ENCODE assay signal across 26 cellular contexts in the genomic region with DNA sequence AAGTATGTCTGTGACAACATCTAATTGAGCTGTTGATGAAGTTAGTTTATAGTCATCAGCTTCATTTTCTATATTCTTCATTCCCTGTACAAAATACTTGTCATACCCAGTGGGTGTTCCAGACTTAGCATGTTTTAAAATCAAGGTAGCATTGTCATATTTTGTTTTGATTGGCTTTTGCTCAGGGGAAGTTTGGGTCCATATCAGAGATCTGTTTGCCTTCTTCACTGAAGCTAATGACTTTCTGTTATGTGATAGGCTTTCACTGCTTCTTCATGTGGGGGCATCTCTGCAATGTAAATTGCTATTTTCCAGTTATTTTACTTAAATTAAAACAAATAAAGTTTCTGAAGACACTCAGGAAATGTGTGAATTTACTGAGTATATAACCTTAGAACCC.
"Had no signal": no experiment of that assay in that cellular context is flagged by ENCODE, and none has a peak within 500 bp of the region (broad histone marks: within the 10 kb centered on the region; RNA-seq: fewer than 3 reads in every experiment).

No MANE protein-coding gene starts in this region.

- H3K9me3 ChIP-seq: stomach, suprapubic skin, testis, thoracic aorta, thyroid gland, tibial artery, tibial nerve, transverse colon, upper lobe of left lung, upper lobe of right lung, uterus, vagina had no signal

- H3K27me3 ChIP-seq: stomach, suprapubic skin, testis, thyroid gland, tibial artery, tibial nerve, transverse colon, upper lobe of left lung, upper lobe of right lung, uterus, vagina had no signal

- H3K4me3 ChIP-seq: stomach, suprapubic skin, testis, thoracic aorta, thyroid gland, tibial artery, tibial nerve, transverse colon, upper lobe of left lung, upper lobe of right lung, uterus, vagina had no signal

- ATAC-seq: stimulated activated effector memory CD8-positive, alpha-beta T cell treated with anti-CD3 and anti-CD28 coated beads, Interleukin-12 subunit alpha, Interleukin-12 subunit beta, amount 100 ng/mL, for 72 hours; stimulated activated memory B cell treated with anti-CD40 and anti-IgM and Interleukin-4, amounts not matched to agents 10 μg/mL and 1 μg/mL and 100 μg/mL, for 72 hours; stimulated activated naive B cell treated with anti-CD40 and anti-IgM and Interleukin-4, amounts not matched to agents 10 μg/mL and 1 μg/mL and 100 μg/mL, for 72 hours; stimulated activated naive CD8-positive, alpha-beta T cell treated with anti-CD3 and anti-CD28 coated beads, Interleukin-15, amount 100 ng/mL, for 72 hours; stimulated activated naive CD8-positive, alpha-beta T cell treated with anti-CD3 and anti-CD28 coated beads, Interleukin-15, Interleukin-2, amounts not matched to agents 100 U/mL and 50 U/mL, for 24 hours; upper lobe of right lung had no signal

- DNase-seq: stimulated activated CD4-positive, alpha-beta T cell treated with anti-CD3 and anti-CD28 coated beads, Interleukin-2, amount 100 ng/mL, for 48 hours; stimulated activated CD4-positive, alpha-beta T cell treated with anti-CD3 and anti-CD28 coated beads, Interleukin-4, amount 100 ng/mL, for 1 hour; stimulated activated CD4-positive, alpha-beta T cell treated with anti-CD3 and anti-CD28 coated beads, Interleukin-4, amount 100 ng/mL, for 24 hours; stimulated activated CD8-positive, alpha-beta memory T cell treated with anti-CD3 and anti-CD28 coated beads, Interleukin-4, amount 100 ng/mL, for 48 hours; stimulated activated naive B cell treated with anti-CD40 and anti-IgM and Interleukin-4, amounts not matched to agents 10 μg/mL and 1 μg/mL and 100 μg/mL, for 72 hours; stimulated activated naive CD4-positive, alpha-beta T cell; stimulated activated naive CD4-positive, alpha-beta T cell treated with Interleukin-2 at 50 U/mL for 16 hours; stimulated activated naive CD8-positive, alpha-beta T cell treated with anti-CD3 and anti-CD28 coated beads, Interleukin-15, amount 100 ng/mL, for 72 hours; stimulated activated naive CD8-positive, alpha-beta T cell treated with anti-CD3 and anti-CD28 coated beads, Interleukin-15, Interleukin-2, amounts not matched to agents 100 U/mL and 50 U/mL, for 24 hours; stomach; substantia nigra; testis; thyroid gland; tibial artery; transverse colon; trophoblast cell; upper lobe of left lung; upper lobe of right lung; uterus had no signal

- H3K27ac ChIP-seq: stomach, suprapubic skin, testis, thoracic aorta, thyroid gland, tibial artery, tibial nerve, transverse colon, upper lobe of left lung, upper lobe of right lung, uterus, vagina had no signal

- FAIRE-seq: urothelium cell line had no signal

- H3K4me1 ChIP-seq: testis, thyroid gland, tibial artery, upper lobe of right lung, uterus, vagina had no signal

- H3K36me3 ChIP-seq: stomach, suprapubic skin, thoracic aorta, thyroid gland, tibial artery, tibial nerve, transverse colon, upper lobe of left lung, upper lobe of right lung, uterus, vagina had no signal
